In genomic region chr14:74161526-74162158, GRCh38 we compare ENCODE assay signal across 17 cellular contexts.
"Had no signal": no experiment of that assay in that cellular context is flagged by ENCODE, and none has a peak within 500 bp of the region (broad histone marks: within the 10 kb centered on the region; RNA-seq: fewer than 3 reads in every experiment).

No MANE protein-coding gene starts in this region.

- H3K9me3 ChIP-seq: adrenal gland, colonic mucosa, gastroesophageal sphincter, upper lobe of right lung had no signal

- H3K27me3 ChIP-seq: adrenal gland, colonic mucosa, gastroesophageal sphincter, upper lobe of right lung had no signal

- H3K9me3 Mint-ChIP-seq: activated CD4-positive, alpha-beta T cell treated with anti-CD3 and anti-CD28 coated beads, Interleukin-2, amount 10 ng/mL, durations not matched to agents 7 days and 5 days; immature natural killer cell; naive thymus-derived CD4-positive, alpha-beta T cell; T-helper 1 cell treated with Interleukin-12 subunit alpha and Interleukin-12 subunit beta and Interleukin-4 antibody, amounts not matched to agents 30 μg/mL and 1 μg/mL, for 36 hours had no signal

- H3K4me1 Mint-ChIP-seq: activated CD4-positive, alpha-beta T cell treated with anti-CD3 and anti-CD28 coated beads, Interleukin-2, amount 10 ng/mL, durations not matched to agents 7 days and 5 days; immature natural killer cell had no signal

- H3K27me3 Mint-ChIP-seq: activated CD4-positive, alpha-beta T cell treated with anti-CD3 and anti-CD28 coated beads, Interleukin-2, amount 10 ng/mL, durations not matched to agents 7 days and 5 days; naive thymus-derived CD4-positive, alpha-beta T cell had no signal

- ATAC-seq: gastroesophageal sphincter; naive thymus-derived CD4-positive, alpha-beta T cell; sciatic nerve; stimulated activated naive CD8-positive, alpha-beta T cell treated with anti-CD3 and anti-CD28 coated beads, Interleukin-15, Interleukin-2, amounts not matched to agents 100 U/mL and 50 U/mL, for 24 hours; upper lobe of right lung had no signal

- H3K4me3 Mint-ChIP-seq: activated CD4-positive, alpha-beta T cell treated with anti-CD3 and anti-CD28 coated beads, Interleukin-2, amount 10 ng/mL, durations not matched to agents 7 days and 5 days; immature natural killer cell; naive thymus-derived CD4-positive, alpha-beta T cell; T-helper 1 cell treated with Interleukin-12 subunit alpha and Interleukin-12 subunit beta and Interleukin-4 antibody, amounts not matched to agents 30 μg/mL and 1 μg/mL, for 36 hours had no signal

- H3K4me1 ChIP-seq: adrenal gland, colonic mucosa, gastroesophageal sphincter, upper lobe of right lung had no signal

- H3K27ac ChIP-seq: adrenal gland, colonic mucosa, gastroesophageal sphincter, upper lobe of right lung had no signal

- H3K4me3 ChIP-seq: adrenal gland, colonic mucosa, gastroesophageal sphincter, lung, upper lobe of right lung had no signal

- H3K27ac Mint-ChIP-seq: activated CD4-positive, alpha-beta T cell treated with anti-CD3 and anti-CD28 coated beads, Interleukin-2, amount 10 ng/mL, durations not matched to agents 7 days and 5 days; immature natural killer cell; naive thymus-derived CD4-positive, alpha-beta T cell; T-helper 1 cell treated with Interleukin-12 subunit alpha and Interleukin-12 subunit beta and Interleukin-4 antibody, amounts not matched to agents 30 μg/mL and 1 μg/mL, for 36 hours had no signal

- DNase-seq: activated CD4-positive, alpha-beta T cell treated with anti-CD3 and anti-CD28 coated beads, Interleukin-2, amount 10 ng/mL, durations not matched to agents 7 days and 5 days; activated CD4-positive, CD25-positive, alpha-beta regulatory T cell; activated CD8-positive, alpha-beta memory T cell treated with anti-CD3 and anti-CD28 coated beads for 24 hours; activated naive CD4-positive, alpha-beta T cell treated with anti-CD3 and anti-CD28 coated beads, Interleukin-2, amount 50 U/mL, for 16 hours; adrenal gland; colonic mucosa; effector CD4-positive, alpha-beta T cell; immature natural killer cell; naive thymus-derived CD4-positive, alpha-beta T cell; stimulated activated CD4-positive, alpha-beta T cell treated with anti-CD3 and anti-CD28 coated beads, Interleukin-4, amount 100 ng/mL, for 1 hour; stimulated activated CD8-positive, alpha-beta memory T cell treated with anti-CD3 and anti-CD28 coated beads, Interleukin-4, amount 100 ng/mL, for 48 hours; stimulated activated naive CD8-positive, alpha-beta T cell treated with anti-CD3 and anti-CD28 coated beads, Interleukin-15, Interleukin-2, amounts not matched to agents 100 U/mL and 50 U/mL, for 24 hours; upper lobe of right lung had no signal

- H3K36me3 ChIP-seq: adrenal gland, colonic mucosa, upper lobe of right lung had no signal
